In genomic region chr1:3746784-3747521, GRCh38 we compare ENCODE assay signal across 1 cellular context.
A peak's percentile ranks its signal among the peaks of the same experiment; 100 is the strongest.
TF ChIP-seq lines count a peak whose summit lies in the region.

No MANE protein-coding gene starts in this region.

TF ChIP-seq in SK-N-SH, 30 proteins besides CTCF, POLR2A, EP300 and RAD21 (continued from another document):
- no peak for TF ChIP-seq RFX5 (IDR thresholded peaks at IDR 0.05; ENCODE audit: low read length)
- no peak for TF ChIP-seq USF2 (IDR thresholded peaks at IDR 0.05; ENCODE audit: borderline replicate concordance, low read depth, low read length)
- TF ChIP-seq POLR2AphosphoS5 (IDR thresholded peaks at IDR 0.05; ENCODE audit: low read depth, low read length) = peak; percentile 76
- no peak for TF ChIP-seq PBX3 (IDR thresholded peaks at IDR 0.05)
- TF ChIP-seq YY1 (IDR thresholded peaks at IDR 0.05; ENCODE audit: low read depth) = no peak
- no peak for TF ChIP-seq RCOR1 (IDR thresholded peaks at IDR 0.05; ENCODE audit: low read length)
- no peak for TF ChIP-seq GATA2 (CRISPR knock-in tag; IDR thresholded peaks at IDR 0.05)
- TF ChIP-seq TAF1 (IDR thresholded peaks at IDR 0.05; ENCODE audit: borderline replicate concordance, low read depth, low read length) = peak; percentile 70; the same call in 1 of the 2 replicates
- no peak for TF ChIP-seq FOSL2 (IDR thresholded peaks at IDR 0.05; ENCODE audit: borderline replicate concordance, low read depth)
- TF ChIP-seq, protein P1, sequence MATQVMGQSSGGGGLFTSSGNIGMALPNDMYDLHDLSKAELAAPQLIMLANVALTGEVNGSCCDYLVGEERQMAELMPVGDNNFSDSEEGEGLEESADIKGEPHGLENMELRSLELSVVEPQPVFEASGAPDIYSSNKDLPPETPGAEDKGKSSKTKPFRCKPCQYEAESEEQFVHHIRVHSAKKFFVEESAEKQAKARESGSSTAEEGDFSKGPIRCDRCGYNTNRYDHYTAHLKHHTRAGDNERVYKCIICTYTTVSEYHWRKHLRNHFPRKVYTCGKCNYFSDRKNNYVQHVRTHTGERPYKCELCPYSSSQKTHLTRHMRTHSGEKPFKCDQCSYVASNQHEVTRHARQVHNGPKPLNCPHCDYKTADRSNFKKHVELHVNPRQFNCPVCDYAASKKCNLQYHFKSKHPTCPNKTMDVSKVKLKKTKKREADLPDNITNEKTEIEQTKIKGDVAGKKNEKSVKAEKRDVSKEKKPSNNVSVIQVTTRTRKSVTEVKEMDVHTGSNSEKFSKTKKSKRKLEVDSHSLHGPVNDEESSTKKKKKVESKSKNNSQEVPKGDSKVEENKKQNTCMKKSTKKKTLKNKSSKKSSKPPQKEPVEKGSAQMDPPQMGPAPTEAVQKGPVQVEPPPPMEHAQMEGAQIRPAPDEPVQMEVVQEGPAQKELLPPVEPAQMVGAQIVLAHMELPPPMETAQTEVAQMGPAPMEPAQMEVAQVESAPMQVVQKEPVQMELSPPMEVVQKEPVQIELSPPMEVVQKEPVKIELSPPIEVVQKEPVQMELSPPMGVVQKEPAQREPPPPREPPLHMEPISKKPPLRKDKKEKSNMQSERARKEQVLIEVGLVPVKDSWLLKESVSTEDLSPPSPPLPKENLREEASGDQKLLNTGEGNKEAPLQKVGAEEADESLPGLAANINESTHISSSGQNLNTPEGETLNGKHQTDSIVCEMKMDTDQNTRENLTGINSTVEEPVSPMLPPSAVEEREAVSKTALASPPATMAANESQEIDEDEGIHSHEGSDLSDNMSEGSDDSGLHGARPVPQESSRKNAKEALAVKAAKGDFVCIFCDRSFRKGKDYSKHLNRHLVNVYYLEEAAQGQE (IDR thresholded peaks at IDR 0.05; ENCODE audit: low read depth, low read length) = no peak
- no peak for TF ChIP-seq FOXM1 (IDR thresholded peaks at IDR 0.05; ENCODE audit: low read depth)
- TF ChIP-seq SIN3A (IDR thresholded peaks at IDR 0.05; ENCODE audit: borderline replicate concordance, low read depth, low read length) = peak; percentile 80
- TF ChIP-seq, protein P2, sequence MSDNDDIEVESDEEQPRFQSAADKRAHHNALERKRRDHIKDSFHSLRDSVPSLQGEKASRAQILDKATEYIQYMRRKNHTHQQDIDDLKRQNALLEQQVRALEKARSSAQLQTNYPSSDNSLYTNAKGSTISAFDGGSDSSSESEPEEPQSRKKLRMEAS (IDR thresholded peaks at IDR 0.05; ENCODE audit: low read depth) = no peak
- TF ChIP-seq GABPA (IDR thresholded peaks at IDR 0.05; ENCODE audit: low read depth) = peak; percentile 86
- TF ChIP-seq MEF2A (IDR thresholded peaks at IDR 0.05; ENCODE audit: borderline replicate concordance, low read depth) = no peak
- TF ChIP-seq MXI1 (IDR thresholded peaks at IDR 0.05; ENCODE audit: low read depth, low read length) = peak; percentile 51; the same call in 1 of the 2 replicates
- TF ChIP-seq, protein P3, sequence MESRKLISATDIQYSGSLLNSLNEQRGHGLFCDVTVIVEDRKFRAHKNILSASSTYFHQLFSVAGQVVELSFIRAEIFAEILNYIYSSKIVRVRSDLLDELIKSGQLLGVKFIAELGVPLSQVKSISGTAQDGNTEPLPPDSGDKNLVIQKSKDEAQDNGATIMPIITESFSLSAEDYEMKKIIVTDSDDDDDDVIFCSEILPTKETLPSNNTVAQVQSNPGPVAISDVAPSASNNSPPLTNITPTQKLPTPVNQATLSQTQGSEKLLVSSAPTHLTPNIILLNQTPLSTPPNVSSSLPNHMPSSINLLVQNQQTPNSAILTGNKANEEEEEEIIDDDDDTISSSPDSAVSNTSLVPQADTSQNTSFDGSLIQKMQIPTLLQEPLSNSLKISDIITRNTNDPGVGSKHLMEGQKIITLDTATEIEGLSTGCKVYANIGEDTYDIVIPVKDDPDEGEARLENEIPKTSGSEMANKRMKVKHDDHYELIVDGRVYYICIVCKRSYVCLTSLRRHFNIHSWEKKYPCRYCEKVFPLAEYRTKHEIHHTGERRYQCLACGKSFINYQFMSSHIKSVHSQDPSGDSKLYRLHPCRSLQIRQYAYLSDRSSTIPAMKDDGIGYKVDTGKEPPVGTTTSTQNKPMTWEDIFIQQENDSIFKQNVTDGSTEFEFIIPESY (IDR thresholded peaks at IDR 0.05; ENCODE audit: borderline replicate concordance, low read depth) = peak; percentile 81; the same call in 1 of the 2 replicates
- no peak for TF ChIP-seq JUND (IDR thresholded peaks at IDR 0.05)
- no peak for TF ChIP-seq TCF12 (IDR thresholded peaks at IDR 0.05)
